In genomic region chr13:77000475-77000874, GRCh38 we compare ENCODE assay signal across 30 cellular contexts. TPM values are rescaled to one million over a fixed set of nuclear protein-coding genes. Genes with fewer than 3 reads are reported as not detected.
DNase-seq lines count a peak whose midpoint lies in the region; ATAC-seq, FAIRE-seq and TF ChIP-seq lines count a peak whose summit lies in the region.
"Had no signal": no experiment of that assay in that cellular context is flagged by ENCODE, and none has a peak within 500 bp of the region (broad histone marks: within the 10 kb centered on the region; RNA-seq: fewer than 3 reads in every experiment).

No MANE protein-coding gene starts in this region.

- H3K27ac ChIP-seq in HEK293 (ENCODE audit: extremely low read depth, low read depth, low read length), result no peak overlapping the region
- H3K27ac ChIP-seq: skin epidermis had no signal

- peaks cover 0 to 72% of the 10 kb centered on the region in 2 experiments; a peak in 1 of 3 replicates for H3K36me3 ChIP-seq in HEK293 (ENCODE audit: control insufficient read depth in 2 of 2, insufficient read depth in 1 of 2, low read length in 2 of 2)

- H3K9me3 ChIP-seq in HEK293 (ENCODE audit: control insufficient read depth, insufficient read depth, low read depth, low read length), result no peaks in the 10 kb centered on the region
- H3K9me3 ChIP-seq: HAP-1, thoracic aorta had no signal

- ATAC-seq in HG03378 (IDR thresholded peaks at IDR 0.05; ENCODE audit: unreplicated experiment) (no peak), HG03135 (IDR thresholded peaks at IDR 0.05; ENCODE audit: unreplicated experiment) (no peak)

- H3K4me3 ChIP-seq in HEK293 (ENCODE audit: low read depth, low read length), result no peak overlapping the region
- H3K4me3 ChIP-seq: HAP-1, skin epidermis, thoracic aorta had no signal

- TF ChIP-seq CTCF in HEK293 (tag by site-specific recombination; IDR thresholded peaks at IDR 0.05), result no peak

- H3K4me1 ChIP-seq in HEK293 (ENCODE audit: control insufficient read depth, insufficient read depth, low read length), result no peaks in the 10 kb centered on the region
- H3K4me1 ChIP-seq: HAP-1 had no signal

- FAIRE-seq in islet of Langerhans (lab: Jason Lieb, UNC), result peak; percentile 73
- no peak for FAIRE-seq in urothelium cell line (lab: Jason Lieb, UNC)

- POLR2A ChIA-PET in HEK293 (lab: Yijun Ruan, JAX), result interaction anchor here (0.6 kb wide), 1 partner anchor 11 kb away, joined by 3 read pairs; no protein-coding TSS in a partner anchor

- intact Hi-C loops in posterior vena cava (cut with DNase I), result no loop called here

- CTCF ChIA-PET in HEK293 (lab: Yijun Ruan, JAX), result interaction anchor here (0.6 kb wide), 1 partner anchor 480 kb away, joined by 3 read pairs; no protein-coding TSS in a partner anchor

- DNase-seq in AG20443 (ENCODE audit: low spot score) (peak; percentile 12), NOMO-1 treated with dmso at 0.1 percent for 144 hours (lab: John Stamatoyannopoulos, UW; ENCODE audit: unreplicated experiment) (peak; percentile 22), posterior vena cava (ENCODE audit: low spot score) (no peak), urothelium cell line (ENCODE audit: low spot score) (no peak)
- DNase-seq: activated B cell treated with CpG ODN at 0.5 μM for 24 hours; activated CD4-positive, alpha-beta memory T cell treated with anti-CD3 and anti-CD28 coated beads, Interleukin-2, amount 10 ng/mL, durations not matched to agents 7 days and 5 days; activated naive CD4-positive, alpha-beta T cell treated with anti-CD3 and anti-CD28 coated beads for 36 hours; activated T-cell treated with anti-CD3 and anti-CD28 coated beads, Interleukin-2, amount 50 U/mL, for 1 hour; anterior cingulate cortex; caudate nucleus; COR-L47; dermis blood vessel endothelial cell; DND-41; IMR-90; NCI-H1105 treated with DMSO at 0.1 percent for 48 hours; NCI-H2081 treated with DMSO at 0.1 percent for 48 hours; NCI-H446 treated with DMSO at 0.1 percent for 48 hours; nephron progenitor cell; NK-92 treated with Interleukin-12 subunit alpha and Interleukin-12 subunit beta, amount 100 ng/mL, for 24 hours; stimulated activated naive CD4-positive, alpha-beta T cell had no signal

TF ChIP-seq in HEK293, 187 proteins besides CTCF, POLR2A, EP300 and RAD21:
- 0 out of 2 replicates have a peak, but pooled peaks have one; percentile 24 for TF ChIP-seq PRDM6 (tag by site-specific recombination; IDR thresholded peaks at IDR 0.05)
- no peak for TF ChIP-seq ZNF140 (tag by site-specific recombination; IDR thresholded peaks at IDR 0.05)

RNA-seq across cellular contexts. Expression of gene CLN5, which starts 8.6 kb away (rescaled TPM):
- total RNA-seq in posterior vena cava, result 10 to 100 TPM; 22.0 to 40.2 TPM

RNA-seq across cellular contexts. Expression of gene FBXL3, which starts 26.5 kb away (rescaled TPM):
- total RNA-seq in posterior vena cava, result 10 to 100 TPM; 75.7 to 76.2 TPM

RNA-seq across cellular contexts. Expression of gene ACOD1, which starts 52.2 kb away (rescaled TPM):
- total RNA-seq in posterior vena cava, result not detected
- total RNA-seq: activated B cell treated with CpG ODN at 0.5 μM for 24 hours; activated CD4-positive, alpha-beta memory T cell treated with anti-CD3 and anti-CD28 coated beads, Interleukin-2, amount 10 ng/mL, durations not matched to agents 7 days and 5 days; activated naive CD4-positive, alpha-beta T cell treated with anti-CD3 and anti-CD28 coated beads for 36 hours; dermis blood vessel endothelial cell; epithelial cell of proximal tubule; glomerular endothelial cell; IMR-90; RPMI7951; thoracic aorta had no signal

Comparison
In these comparisons a context has a peak if more than half of its experiments do, and no peak if none do; other contexts are left out.
1. DNase-seq: peak in AG20443 (single experiment) and NOMO-1 treated with dmso at 0.1 percent for 144 hours (single experiment); none in posterior vena cava (single experiment) and urothelium cell line (single experiment).